7 cellular contexts compared by ENCODE assay signal in genomic region chr10:689433-690226, GRCh38. TPM values are rescaled to one million over a fixed set of nuclear protein-coding genes. Genes with fewer than 3 reads are reported as not detected.
DNase-seq lines count a peak whose midpoint lies in the region; ATAC-seq and TF ChIP-seq lines count a peak whose summit lies in the region.

TSS of gene DIP2C (minus strand) at chr10:689668. CDS start at chr10:689578, 90 bp downstream.

- ATAC-seq in GM18505 (IDR thresholded peaks at IDR 0.05; ENCODE audit: unreplicated experiment) = no peak

- DNase-seq in GM06990 (ENCODE audit: extremely low read depth, insufficient read length) (no peak), NCI-H446 (lab: John Stamatoyannopoulos, UW) (peak; percentile 3 to 75), caudate nucleus (lab: John Stamatoyannopoulos, UW) (peak in 40 of 61 donors; percentile 24 to 85 (median 55)), iPS-NIHi11 (ENCODE audit: low spot score) (peak; percentile 99), sigmoid colon (peak; percentile 92), KBM-7 (no peak)

- intact Hi-C loops in sigmoid colon (cut with DNase I) = loop anchor here (5.0 kb wide), 6 partner anchors 37 to 317 kb away; partner anchors contain the start of gene LARP4B

- 2% methylated on average over 135 of the region's 135 CpGs for WGBS in sigmoid colon, 2 donors

- peak within 1 kb of the TSS; percentile 96 for H3K27ac ChIP-seq in caudate nucleus (ENCODE audit: low read depth, low read length)
- peak within 1 kb of the TSS; percentile 95 to 99 (median 98) for H3K27ac ChIP-seq in sigmoid colon

- TF ChIP-seq POLR2A in sigmoid colon (IDR thresholded peaks at IDR 0.05) = peak in 1 of 2 donors; percentile 12
- no peak for TF ChIP-seq POLR2A in GM18505 (IDR thresholded peaks at IDR 0.05; ENCODE audit: borderline replicate concordance, extremely low read depth, insufficient read depth, insufficient read length)

- peaks cover 0 to 48% (median 32%) of the 10 kb centered on the region in 4 donors for H3K4me1 ChIP-seq in sigmoid colon

- no peaks in the 10 kb centered on the region for H3K36me3 ChIP-seq in GM06990 (ENCODE audit: control insufficient read depth, insufficient read depth, low read length)
- H3K36me3 ChIP-seq in sigmoid colon = no peaks in the 10 kb centered on the region

- TF ChIP-seq CTCF in GM06990 (IDR thresholded peaks at IDR 0.05; ENCODE audit: insufficient read depth, low read length, poor library complexity, severe bottlenecking) = no peak
- no peak for TF ChIP-seq CTCF in sigmoid colon (IDR thresholded peaks at IDR 0.05)

- in situ Hi-C loops in KBM-7 (cut with MboI; ENCODE audit: low pct_unique_long_range_greater_than_20kb, low sequenced_read_pairs) = no loop called here

- no peaks in the 10 kb centered on the region for H3K9me3 ChIP-seq in sigmoid colon

- H3K4me3 ChIP-seq in GM06990 (replicated peaks; ENCODE audit: low read depth, low read length) (peak within 1 kb of the TSS; percentile 37), sigmoid colon (peak within 1 kb of the TSS; percentile 82 to 97 (median 90))

- TF ChIP-seq EP300 in sigmoid colon (IDR thresholded peaks at IDR 0.05) = no peak

- H3K27me3 ChIP-seq in GM06990 (replicated peaks; ENCODE audit: control insufficient read depth, insufficient read depth, low read length) (peaks cover 3% of the 10 kb centered on the region; the same call in 1 of the 2 replicates), sigmoid colon (no peaks in the 10 kb centered on the region)

RNA-seq across cellular contexts. Expression of gene DIP2C, which starts in this region (rescaled TPM):
- total RNA-seq in sigmoid colon = 10 to 100 TPM; 42.1 to 67.9 (median 50.3) TPM
- polyA plus RNA-seq in sigmoid colon = 1 to 10 TPM; 1.8 to 5.5 (median 3.0) TPM

Comparison
In these comparisons a context has a peak if more than half of its experiments do, and no peak if none do; other contexts are left out.
1. DNase-seq: peak in NCI-H446 (2 of 2), caudate nucleus (40 of 61), iPS-NIHi11 (single experiment) and sigmoid colon (single experiment); none in GM06990 (single experiment) and KBM-7 (single experiment).